18 cellular contexts compared by ENCODE assay signal in genomic region chr16:72887537-72887936, GRCh38.
DNase-seq lines count a peak whose midpoint lies in the region; ATAC-seq, FAIRE-seq and TF ChIP-seq lines count a peak whose summit lies in the region.
"Had no signal": no experiment of that assay in that cellular context is flagged by ENCODE, and none has a peak within 500 bp of the region (broad histone marks: within the 10 kb centered on the region; RNA-seq: fewer than 3 reads in every experiment).

No MANE protein-coding gene starts in this region.

- no peaks in the 10 kb centered on the region for H4K20me1 ChIP-seq in HepG2 (ENCODE audit: insufficient read depth, low read length)

- H3K27ac Mint-ChIP-seq in endothelial cell (ENCODE audit: unreplicated experiment): no peak overlapping the region
- no peak overlapping the region for H3K27ac Mint-ChIP-seq in CD8-positive, alpha-beta T cell
- H3K27ac Mint-ChIP-seq: CD8-positive, alpha-beta memory T cell had no signal

- no peak overlapping the region for H2BK12ac ChIP-seq in neuronal stem cell (ENCODE audit: low read length)

- no peak for TF ChIP-seq RAD21 in HepG2 (CRISPR knock-in tag; IDR thresholded peaks at IDR 0.05)

- in situ Hi-C loops in HepG2 (cut with HindIII; ENCODE audit: extremely low pct_ligation_motif_present, low pct_unique_long_range_greater_than_20kb): no loop called here

- TF ChIP-seq EP300 in HepG2 (IDR thresholded peaks at IDR 0.05; ENCODE audit: low read depth in 2 of 2, low read length in 2 of 2) (no peak), HepG2 (CRISPR knock-in tag; IDR thresholded peaks at IDR 0.05; ENCODE audit: borderline replicate concordance) (no peak)

- no peak overlapping the region for H3K4me2 ChIP-seq in HepG2 (ENCODE audit: low read depth, low read length)
- H3K4me2 ChIP-seq in neuronal stem cell (ENCODE audit: insufficient read depth, low read length, poor library complexity, severe bottlenecking): no peak overlapping the region

- no TSS peak for BruUV-seq in HepG2 (replicated peaks; lab: Mats Ljungman, UMichigan)

- intact Hi-C loops in HepG2 (cut with micrococcal nuclease; ENCODE audit: unreplicated experiment) (no loop called here), right lobe of liver (cut with DNase I) (no loop called here), ascending aorta (cut with DNase I) (no loop called here)
- intact Hi-C loops in CD8-positive, alpha-beta T cell (cut with DNase I, micrococcal nuclease): no loop called here

- H2AFZ ChIP-seq in HepG2 (ENCODE audit: low read length) (no peak overlapping the region), neuronal stem cell (ENCODE audit: low read length) (no peak overlapping the region)
- H2AFZ ChIP-seq: GM23248 had no signal

- H3K79me2 ChIP-seq in HepG2 (ENCODE audit: insufficient read depth, low read length): no peaks in the 10 kb centered on the region

- peak overlapping the region; percentile 69 for H3K23ac ChIP-seq in neuronal stem cell (ENCODE audit: low read depth, low read length, poor library complexity)

- peaks cover 5% of the 10 kb centered on the region for H3K4me1 Mint-ChIP-seq in endothelial cell (ENCODE audit: unreplicated experiment)
- no peaks in the 10 kb centered on the region for H3K4me1 Mint-ChIP-seq in CD8-positive, alpha-beta T cell (ENCODE audit: low read depth)
- H3K4me1 Mint-ChIP-seq: CD8-positive, alpha-beta memory T cell; IgD-negative memory B cell had no signal

- TF ChIP-seq CTCF in HepG2 (CRISPR knock-in tag; IDR thresholded peaks at IDR 0.05) (no peak), right lobe of liver (IDR thresholded peaks at IDR 0.05) (no peak), endothelial cell (IDR thresholded peaks at IDR 0.05; ENCODE audit: unreplicated experiment) (no peak), ascending aorta (IDR thresholded peaks at IDR 0.05) (no peak)
- TF ChIP-seq CTCF in CD8-positive, alpha-beta T cell (IDR thresholded peaks at IDR 0.05): no peak

- H3K9ac ChIP-seq in HepG2 (ENCODE audit: insufficient read depth, low read depth, low read length) (no peak overlapping the region), neuronal stem cell (ENCODE audit: low read depth, low read length, poor library complexity) (no peak overlapping the region)
- H3K9ac ChIP-seq: GM23248 had no signal

- no peak overlapping the region for H3K4me3 ChIP-seq in HepG2 (replicated peaks in 1 of 3; ENCODE audit: insufficient read depth in 1 of 3, low read depth in 2 of 3, low read length in 3 of 3)
- H3K4me3 ChIP-seq in right lobe of liver: no peak overlapping the region
- H3K4me3 ChIP-seq in neuronal stem cell (ENCODE audit: low read length in 2 of 2): peak overlapping the region in 1 of 2 donors; percentile 49
- H3K4me3 ChIP-seq in CD8-positive, alpha-beta T cell (ENCODE audit: low read depth, low read length): no peak overlapping the region
- no peak overlapping the region for H3K4me3 ChIP-seq in ascending aorta
- H3K4me3 ChIP-seq: GM23248 had no signal

- DNase-seq in HepG2 (ENCODE audit: low spot score): no peak
- DNase-seq in right lobe of liver: no peak
- no peak for DNase-seq in endothelial cell (ENCODE audit: low spot score)
- no peak for DNase-seq in neuronal stem cell (ENCODE audit: low spot score)
- DNase-seq in caudate nucleus (lab: John Stamatoyannopoulos, UW): no peak
- DNase-seq in CD8-positive, alpha-beta T cell: no peak
- no peak for DNase-seq in ascending aorta (ENCODE audit: low spot score in 2 of 2)
- no peak for DNase-seq in stimulated activated naive CD4-positive, alpha-beta T cell (lab: John Stamatoyannopoulos, UW)
- DNase-seq: Caco-2; CD8-positive, alpha-beta memory T cell; DND-41; GDM1; GM23248; H7 had no signal

- H3K4ac ChIP-seq in neuronal stem cell (ENCODE audit: low read length): no peak overlapping the region

- H2BK5ac ChIP-seq in neuronal stem cell (ENCODE audit: low read length): no peak overlapping the region

- TF ChIP-seq POLR2A in HepG2 (IDR thresholded peaks at IDR 0.05; ENCODE audit: insufficient read depth in 1 of 2, low read depth in 2 of 2, low read length in 2 of 2) (no peak), right lobe of liver (IDR thresholded peaks at IDR 0.05) (no peak)

- peak overlapping the region; percentile 16 for H3K4me3 Mint-ChIP-seq in endothelial cell (ENCODE audit: unreplicated experiment)
- H3K4me3 Mint-ChIP-seq in CD8-positive, alpha-beta T cell: no peak overlapping the region
- H3K4me3 Mint-ChIP-seq: CD14-positive monocyte; CD8-positive, alpha-beta memory T cell; IgD-negative memory B cell had no signal

- H3K9me3 Mint-ChIP-seq in endothelial cell (ENCODE audit: unreplicated experiment): peaks cover 6% of the 10 kb centered on the region
- H3K9me3 Mint-ChIP-seq in CD8-positive, alpha-beta T cell: no peaks in the 10 kb centered on the region

- H3K9me3 ChIP-seq in HepG2 (ENCODE audit: low read length): no peaks in the 10 kb centered on the region
- H3K9me3 ChIP-seq in right lobe of liver: no peaks in the 10 kb centered on the region
- H3K9me3 ChIP-seq in neuronal stem cell (replicated peaks in 1 of 2; ENCODE audit: control insufficient read depth in 2 of 2, insufficient read depth in 1 of 2, low read depth in 1 of 2, low read length in 2 of 2): peaks cover 0 to 5% of the 10 kb centered on the region in 2 donors
- H3K9me3 ChIP-seq in CD8-positive, alpha-beta T cell (ENCODE audit: low read length): no peaks in the 10 kb centered on the region
- H3K9me3 ChIP-seq in ascending aorta: no peaks in the 10 kb centered on the region
- H3K9me3 ChIP-seq: Caco-2 had no signal

- peaks cover 43% of the 10 kb centered on the region for H3K36me3 Mint-ChIP-seq in endothelial cell (ENCODE audit: low read depth, unreplicated experiment)
- no peaks in the 10 kb centered on the region for H3K36me3 Mint-ChIP-seq in CD8-positive, alpha-beta T cell
- H3K36me3 Mint-ChIP-seq: CD8-positive, alpha-beta memory T cell had no signal

- no peak overlapping the region for H3K18ac ChIP-seq in neuronal stem cell (ENCODE audit: low read length)

- no peak overlapping the region for H4K8ac ChIP-seq in neuronal stem cell (ENCODE audit: low read depth, low read length)

- no peak overlapping the region for H2AK5ac ChIP-seq in neuronal stem cell (ENCODE audit: low read depth, low read length)

- H4K91ac ChIP-seq in neuronal stem cell (ENCODE audit: low read depth, low read length, poor library complexity): peak overlapping the region; percentile 9

- 90% methylated on average over 14 of the region's 14 CpGs for WGBS in HepG2 (ENCODE audit: low lambda C conversion rate)
- WGBS in right lobe of liver (ENCODE audit: insufficient coverage, low coverage, low lambda C conversion rate, missing lambda C conversion rate): 88% methylated on average over 14 of the region's 14 CpGs
- WGBS in neuronal stem cell (ENCODE audit: extremely low coverage in 2 of 2, insufficient read length in 2 of 2, insufficient replicate concordance in 1 of 2), 2 donors: 100% methylated on average over 1 of the region's 14 CpGs; no CpG with 5 or more reads in 1 of the 2 donors

- POLR2A ChIA-PET in HepG2 (lab: Yijun Ruan, JAX): interaction anchor here (1.7 kb wide), 1 partner anchor 37 kb away, joined by 3 read pairs; no protein-coding TSS in a partner anchor
- POLR2A ChIA-PET in CD8-positive, alpha-beta T cell (lab: Charles Lee): no interaction called here

- peak overlapping the region; percentile 51 for H3K14ac ChIP-seq in neuronal stem cell (ENCODE audit: low read length)

- no peaks in the 10 kb centered on the region for H3K79me1 ChIP-seq in neuronal stem cell (ENCODE audit: low read depth, low read length)

- H2BK120ac ChIP-seq in neuronal stem cell (ENCODE audit: low read depth, low read length): no peak overlapping the region

- H3K4me1 ChIP-seq in HepG2 (ENCODE audit: insufficient read depth, low read length) (peaks cover 28% of the 10 kb centered on the region), right lobe of liver (no peaks in the 10 kb centered on the region), neuronal stem cell (ENCODE audit: control insufficient read depth in 2 of 2, insufficient read depth in 1 of 2, low read depth in 1 of 2, low read length in 2 of 2) (peaks cover 6 to 8% of the 10 kb centered on the region in 2 donors), ascending aorta (no peaks in the 10 kb centered on the region)
- H3K4me1 ChIP-seq in CD8-positive, alpha-beta T cell (ENCODE audit: insufficient read depth, low read length): no peaks in the 10 kb centered on the region
- H3K4me1 ChIP-seq: Caco-2 had no signal

- no peak for FAIRE-seq in HepG2 (lab: Jason Lieb, UNC)
- FAIRE-seq: GM19239 had no signal

- CTCF ChIA-PET in HepG2 (lab: Yijun Ruan, JAX; ENCODE audit: low intra/inter-chr PET ratio, low total read pairs): no interaction called here
- CTCF ChIA-PET in CD8-positive, alpha-beta T cell (lab: Charles Lee): no interaction called here

- peaks cover 42 to 82% of the 10 kb centered on the region in 2 experiments for H3K36me3 ChIP-seq in HepG2 (replicated peaks in 1 of 2; ENCODE audit: control insufficient read depth in 1 of 2, insufficient read depth in 2 of 2, low read length in 2 of 2)
- H3K36me3 ChIP-seq in right lobe of liver: peaks cover 0 to 8% (median 2%) of the 10 kb centered on the region in 4 donors
- H3K36me3 ChIP-seq in neuronal stem cell (replicated peaks in 1 of 2; ENCODE audit: control insufficient read depth in 2 of 2, insufficient read depth in 2 of 2, low read length in 2 of 2): peaks cover 4 to 97% of the 10 kb centered on the region in 2 donors
- no peaks in the 10 kb centered on the region for H3K36me3 ChIP-seq in CD8-positive, alpha-beta T cell (ENCODE audit: insufficient read depth, low read length)
- peaks cover 36 to 55% of the 10 kb centered on the region in 2 donors for H3K36me3 ChIP-seq in ascending aorta

- H3K27me3 Mint-ChIP-seq in endothelial cell (ENCODE audit: unreplicated experiment): peaks cover 10% of the 10 kb centered on the region
- H3K27me3 Mint-ChIP-seq in CD8-positive, alpha-beta T cell (ENCODE audit: low read depth): no peaks in the 10 kb centered on the region
- H3K27me3 Mint-ChIP-seq: IgD-negative memory B cell had no signal

- H3K27me3 ChIP-seq in HepG2 (ENCODE audit: control insufficient read depth in 1 of 2, insufficient read depth in 2 of 2, low read length in 2 of 2) (no peaks in the 10 kb centered on the region), right lobe of liver (no peaks in the 10 kb centered on the region), neuronal stem cell (ENCODE audit: control insufficient read depth in 3 of 3, insufficient read depth in 3 of 3, low read depth in 1 of 3, low read length in 3 of 3) (no peaks in the 10 kb centered on the region), ascending aorta (no peaks in the 10 kb centered on the region)
- no peaks in the 10 kb centered on the region for H3K27me3 ChIP-seq in CD8-positive, alpha-beta T cell (ENCODE audit: insufficient read depth, low read length)

- H3K27ac ChIP-seq in HepG2 (ENCODE audit: extremely low read length, insufficient read depth, low read length) (no peak overlapping the region), right lobe of liver (no peak overlapping the region), neuronal stem cell (replicated peaks; ENCODE audit: low read length) (no peak overlapping the region), caudate nucleus (ENCODE audit: low read depth, low read length) (no peak overlapping the region), ascending aorta (no peak overlapping the region)
- no peak overlapping the region for H3K27ac ChIP-seq in CD8-positive, alpha-beta T cell (ENCODE audit: low read depth, low read length)
- H3K27ac ChIP-seq: 22Rv1, GM23248 had no signal

- no peak overlapping the region for H2BK15ac ChIP-seq in neuronal stem cell (ENCODE audit: low read length)

- ATAC-seq in HepG2 (no peak), right lobe of liver (no peak)
- no peak for ATAC-seq in CD8-positive, alpha-beta T cell
